In the genomic region with DNA sequence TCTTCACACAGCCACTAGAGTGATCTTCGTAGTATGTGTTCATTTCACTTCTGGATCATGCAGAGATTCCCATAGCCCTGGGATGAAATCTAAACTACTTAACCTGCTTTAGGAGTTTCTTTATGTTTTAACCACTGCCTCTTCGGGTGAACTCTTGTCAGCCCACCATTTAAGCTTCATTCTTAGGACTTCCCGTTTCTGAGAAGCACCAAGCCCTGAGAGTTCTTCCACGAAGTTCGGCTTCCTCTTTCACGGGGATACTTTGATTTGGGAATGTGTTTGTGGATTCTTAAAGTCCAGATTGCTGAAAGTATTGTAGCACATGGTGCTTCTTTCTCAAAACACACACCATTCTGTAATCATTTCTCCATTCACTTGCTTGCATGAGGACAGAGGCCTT, we compare ENCODE assay signal across 26 cellular contexts.
A peak's percentile ranks its signal among the peaks of the same experiment; 100 is the strongest.
DNase-seq lines count a peak whose midpoint lies in the region; ATAC-seq and TF ChIP-seq lines count a peak whose summit lies in the region.
"Had no signal": no experiment of that assay in that cellular context is flagged by ENCODE, and none has a peak within 500 bp of the region (broad histone marks: within the 10 kb centered on the region; RNA-seq: fewer than 3 reads in every experiment).

No MANE protein-coding gene starts in this region.

- CTCF ChIA-PET in CD8-positive, alpha-beta memory T cell (lab: Charles Lee) = no interaction called here

- H3K36me3 Mint-ChIP-seq in CD8-positive, alpha-beta memory T cell = peaks cover 3 to 22% (median 13%) of the 10 kb centered on the region in 3 donors
- H3K36me3 Mint-ChIP-seq: CD4-positive, CD25-positive, alpha-beta regulatory T cell had no signal

- no peaks in the 10 kb centered on the region for H3K36me3 ChIP-seq in ACC112 (ENCODE audit: insufficient read depth, low read length)
- no peaks in the 10 kb centered on the region for H3K36me3 ChIP-seq in CD8-positive, alpha-beta memory T cell (ENCODE audit: insufficient read depth, low read length)
- H3K36me3 ChIP-seq in psoas muscle (ENCODE audit: insufficient read depth in 1 of 2, low read depth in 1 of 2) = no peaks in the 10 kb centered on the region
- H3K36me3 ChIP-seq: adrenal gland, heart left ventricle, sigmoid colon, thyroid gland had no signal

- H3K9me3 Mint-ChIP-seq in CD8-positive, alpha-beta memory T cell = peaks cover 0 to 3% (median 0%) of the 10 kb centered on the region in 5 donors
- H3K9me3 Mint-ChIP-seq: activated B cell treated with CpG ODN at 0.5 μM for 24 hours; neural crest cell; stimulated activated naive CD8-positive, alpha-beta T cell treated with anti-CD3 and anti-CD28 coated beads, Interleukin-15, amount 100 ng/mL, for 72 hours had no signal

- intact Hi-C loops in psoas muscle (cut with DNase I) = no loop called here

- H3K27me3 ChIP-seq in ACC112 (ENCODE audit: insufficient read depth, low read length) (no peaks in the 10 kb centered on the region), psoas muscle (ENCODE audit: insufficient read depth in 3 of 3, low read length in 2 of 3) (no peaks in the 10 kb centered on the region)
- no peaks in the 10 kb centered on the region for H3K27me3 ChIP-seq in CD8-positive, alpha-beta memory T cell (ENCODE audit: insufficient read depth, low read length, poor library complexity, severe bottlenecking)
- H3K27me3 ChIP-seq: adrenal gland, heart left ventricle, sigmoid colon, thyroid gland had no signal

- H3K4me3 ChIP-seq in ACC112 (ENCODE audit: low read depth, low read length) (no peak overlapping the region), psoas muscle (no peak overlapping the region)
- no peak overlapping the region for H3K4me3 ChIP-seq in CD8-positive, alpha-beta memory T cell (ENCODE audit: low read length)
- H3K4me3 ChIP-seq: adrenal gland, heart left ventricle, sigmoid colon, SK-N-MC, thyroid gland had no signal

- H3K4me1 ChIP-seq in ACC112 (ENCODE audit: control insufficient read depth, insufficient read depth, low read length, unreplicated experiment) (no peaks in the 10 kb centered on the region), psoas muscle (no peaks in the 10 kb centered on the region)
- no peaks in the 10 kb centered on the region for H3K4me1 ChIP-seq in CD8-positive, alpha-beta memory T cell (ENCODE audit: insufficient read depth, low read length)
- H3K4me1 ChIP-seq: adrenal gland, sigmoid colon, thyroid gland had no signal

- H2AFZ ChIP-seq in ACC112 (ENCODE audit: low read length, unreplicated experiment) = peak overlapping the region; percentile 27

- no peaks in the 10 kb centered on the region for H3K9me3 ChIP-seq in CD8-positive, alpha-beta memory T cell (ENCODE audit: low read length)
- H3K9me3 ChIP-seq in psoas muscle = no peaks in the 10 kb centered on the region
- H3K9me3 ChIP-seq: adrenal gland, heart left ventricle, sigmoid colon, thyroid gland had no signal

- H3K79me2 ChIP-seq in ACC112 (ENCODE audit: control insufficient read depth, insufficient read depth, low read length, unreplicated experiment) = no peaks in the 10 kb centered on the region

- peak overlapping the region in 5 of 8 donors; percentile 4 to 52 (median 28) for H3K27ac Mint-ChIP-seq in CD8-positive, alpha-beta memory T cell
- H3K27ac Mint-ChIP-seq: activated B cell treated with CpG ODN at 0.5 μM for 24 hours, progenitor cell of endocrine pancreas had no signal

- TF ChIP-seq CTCF in psoas muscle (IDR thresholded peaks at IDR 0.05) = no peak

- 78 to 83% (median 80%) methylated on average over 6 of the region's 6 CpGs for WGBS in psoas muscle, 3 donors

- H3K27me3 Mint-ChIP-seq in CD8-positive, alpha-beta memory T cell = no peaks in the 10 kb centered on the region
- H3K27me3 Mint-ChIP-seq: activated B cell treated with CpG ODN at 0.5 μM for 24 hours; CD4-positive, CD25-positive, alpha-beta regulatory T cell; progenitor cell of endocrine pancreas; stimulated activated naive CD8-positive, alpha-beta T cell treated with anti-CD3 and anti-CD28 coated beads, Interleukin-15, amount 100 ng/mL, for 72 hours had no signal

- H3K27ac ChIP-seq in ACC112 (ENCODE audit: low read depth, low read length) (no peak overlapping the region), psoas muscle (no peak overlapping the region)
- H3K27ac ChIP-seq in CD8-positive, alpha-beta memory T cell (ENCODE audit: low read depth, low read length) = no peak overlapping the region
- H3K27ac ChIP-seq: adrenal gland, heart left ventricle, KMS-11, sigmoid colon, SK-N-MC, thyroid gland had no signal

- peaks cover 29 to 55% (median 32%) of the 10 kb centered on the region in 3 donors for H3K4me1 Mint-ChIP-seq in CD8-positive, alpha-beta memory T cell

- ATAC-seq in psoas muscle = no peak
- no peak for ATAC-seq in HG03521 (IDR thresholded peaks at IDR 0.05; ENCODE audit: unreplicated experiment)
- ATAC-seq: heart left ventricle had no signal

- POLR2A ChIA-PET in CD8-positive, alpha-beta memory T cell (lab: Charles Lee) = no interaction called here

- no peak for DNase-seq in CD8-positive, alpha-beta memory T cell
- peak; percentile 39 to 44 for DNase-seq in NOMO-1 (lab: John Stamatoyannopoulos, UW; ENCODE audit: unreplicated experiment in 2 of 2)
- DNase-seq in UCSD-AML1 (lab: John Stamatoyannopoulos, UW; ENCODE audit: unreplicated experiment) = peak; percentile 2
- DNase-seq in NCI-H510A treated with DMSO at 0.1 percent for 48 hours (lab: John Stamatoyannopoulos, UW) = no peak
- DNase-seq in psoas muscle = no peak
- no peak for DNase-seq in midbrain (lab: John Stamatoyannopoulos, UW)
- DNase-seq: activated B cell treated with CpG ODN at 0.5 μM for 24 hours; activated effector memory CD4-positive, alpha-beta T cell treated with anti-CD3 and anti-CD28 coated beads, Interleukin-2, amount 50 U/mL, for 16 hours; adrenal gland; CD4-positive, CD25-positive, alpha-beta regulatory T cell; DMS53; effector CD8-positive, alpha-beta T cell; heart left ventricle; NCI-H1048; NCI-H187; NCI-H226; sigmoid colon; stimulated activated CD4-positive, alpha-beta T cell treated with anti-CD3 and anti-CD28 coated beads, Interleukin-15, amount 100 ng/mL, for 24 hours; stimulated activated naive CD8-positive, alpha-beta T cell treated with anti-CD3 and anti-CD28 coated beads, Interleukin-15, amount 100 ng/mL, for 72 hours; thyroid gland had no signal

- peak overlapping the region in 1 of 7 donors; percentile 59 for H3K4me3 Mint-ChIP-seq in CD8-positive, alpha-beta memory T cell
- H3K4me3 Mint-ChIP-seq: activated B cell treated with CpG ODN at 0.5 μM for 24 hours; CD4-positive, CD25-positive, alpha-beta regulatory T cell; neural crest cell had no signal

Comparison
In these comparisons a context has a peak if more than half of its experiments do, and no peak if none do; other contexts are left out.
1. DNase-seq: peak in NOMO-1 (2 of 2) and UCSD-AML1 (single experiment); none in CD8-positive, alpha-beta memory T cell (0 of 5), NCI-H510A treated with DMSO at 0.1 percent for 48 hours (single experiment), psoas muscle (0 of 2) and midbrain (single experiment).